ENCODE assay signal across 11 cellular contexts in the genomic region with DNA sequence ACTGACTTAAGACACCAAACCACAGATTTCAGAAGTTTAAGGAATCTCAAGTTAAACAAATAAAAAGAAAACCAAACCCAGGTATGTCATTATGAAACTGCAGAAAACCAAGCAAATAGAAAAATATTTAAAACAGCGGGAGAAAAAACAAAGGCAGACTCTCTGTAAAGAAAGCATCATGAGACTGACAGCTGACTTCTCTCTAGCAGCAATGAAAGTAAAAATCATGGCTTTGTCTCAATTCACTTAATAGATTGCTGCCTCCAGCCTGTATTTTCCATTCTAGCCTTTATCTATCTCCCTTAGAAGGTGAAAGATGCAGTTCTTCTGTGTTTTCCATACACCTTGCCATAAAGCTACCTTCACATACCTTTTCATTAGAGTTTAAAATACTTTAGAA.
"Had no signal": no experiment of that assay in that cellular context is flagged by ENCODE, and none has a peak within 500 bp of the region (broad histone marks: within the 10 kb centered on the region; RNA-seq: fewer than 3 reads in every experiment).

No MANE protein-coding gene starts in this region.

- H3K27ac ChIP-seq: GM23248 had no signal

- H2AFZ ChIP-seq: GM23248, GM23338 had no signal

- H3K9me3 Mint-ChIP-seq: GM23338, H9, HFFc6 had no signal

- H3K27ac Mint-ChIP-seq: GM23338, H9, HFFc6 had no signal

- H3K4me3 ChIP-seq: GM23248, GM23338, HAP-1 had no signal

- DNase-seq: GM23248, GOT3, H7, H9, HCEC 1CT, HFFc6 had no signal

- FAIRE-seq: H1, H54 had no signal

- H3K9ac ChIP-seq: GM23248 had no signal

- H3K36me3 ChIP-seq: HAP-1 had no signal

- ATAC-seq: GM23338, HCT116 had no signal

- H3K9me3 ChIP-seq: HAP-1 had no signal

- H3K4me3 Mint-ChIP-seq: GM23338, H9, HFFc6 had no signal

- H3K4me2 ChIP-seq: GM23338 had no signal

- H3K4me1 Mint-ChIP-seq: GM23338, H9 had no signal

- H3K4me1 ChIP-seq: HAP-1 had no signal
